ENCODE assay signal across 25 cellular contexts in genomic region chr20:11822116-11822794, GRCh38.
DNase-seq lines count a peak whose midpoint lies in the region; ATAC-seq, FAIRE-seq and TF ChIP-seq lines count a peak whose summit lies in the region.
"Had no signal": no experiment of that assay in that cellular context is flagged by ENCODE, and none has a peak within 500 bp of the region (broad histone marks: within the 10 kb centered on the region; RNA-seq: fewer than 3 reads in every experiment).

No MANE protein-coding gene starts in this region.

- TF ChIP-seq CTCF in fibroblast of the aortic adventitia (IDR thresholded peaks at IDR 0.05; ENCODE audit: insufficient read depth, low read length) (no peak), pancreas (IDR thresholded peaks at IDR 0.05) (no peak)

- H3K4me1 Mint-ChIP-seq in activated CD4-positive, alpha-beta memory T cell treated with anti-CD3 and anti-CD28 coated beads for 36 hours (ENCODE audit: low read depth), result no peaks in the 10 kb centered on the region
- H3K4me1 Mint-ChIP-seq: CD4-positive, CD25-positive, alpha-beta regulatory T cell had no signal

- H3K36me3 Mint-ChIP-seq in activated CD4-positive, alpha-beta memory T cell treated with anti-CD3 and anti-CD28 coated beads for 36 hours, result no peaks in the 10 kb centered on the region
- H3K36me3 Mint-ChIP-seq: CD4-positive, CD25-positive, alpha-beta regulatory T cell had no signal

- H3K27ac ChIP-seq in ACC112 (ENCODE audit: low read depth, low read length) (no peak overlapping the region), pancreas (no peak overlapping the region)

- H3K4me1 ChIP-seq in ACC112 (ENCODE audit: control insufficient read depth, insufficient read depth, low read length, unreplicated experiment) (no peaks in the 10 kb centered on the region), pancreas (peaks cover 8 to 13% (median 11%) of the 10 kb centered on the region in 3 donors)
- H3K4me1 ChIP-seq: BE2C had no signal

- H3K79me2 ChIP-seq in ACC112 (ENCODE audit: control insufficient read depth, insufficient read depth, low read length, unreplicated experiment), result no peaks in the 10 kb centered on the region

- no peak for FAIRE-seq in pancreas (lab: Jason Lieb, UNC)
- FAIRE-seq: GM12892, GM18507, HepG2 had no signal

- WGBS in pancreas, 2 donors, result 5 to 6% methylated on average over 3 of the region's 3 CpGs

- CTCF ChIA-PET in activated CD4-positive, alpha-beta memory T cell treated with anti-CD3 and anti-CD28 coated beads for 36 hours (lab: Charles Lee), result no interaction called here

- POLR2A ChIA-PET in activated CD4-positive, alpha-beta memory T cell treated with anti-CD3 and anti-CD28 coated beads for 36 hours (lab: Charles Lee), result no interaction called here

- peaks cover 2% of the 10 kb centered on the region for H3K9me3 Mint-ChIP-seq in activated CD4-positive, alpha-beta memory T cell treated with anti-CD3 and anti-CD28 coated beads for 36 hours

- ATAC-seq in pancreas (peak in 3 of 4 donors; percentile 41 to 84 (median 81)), HG02981 (IDR thresholded peaks at IDR 0.05; ENCODE audit: unreplicated experiment) (no peak)
- ATAC-seq: HCT116, HepG2, PC-3 had no signal

- H3K4me3 ChIP-seq in ACC112 (ENCODE audit: low read depth, low read length), result no peak overlapping the region
- H3K4me3 ChIP-seq in fibroblast of the aortic adventitia (ENCODE audit: low read depth, low read length), result no peak overlapping the region
- no peak overlapping the region for H3K4me3 ChIP-seq in pancreas

- no peak overlapping the region for H3K27ac Mint-ChIP-seq in activated CD4-positive, alpha-beta memory T cell treated with anti-CD3 and anti-CD28 coated beads for 36 hours
- H3K27ac Mint-ChIP-seq: CD4-positive, CD25-positive, alpha-beta regulatory T cell had no signal

- no peaks in the 10 kb centered on the region for H3K9me3 ChIP-seq in pancreas
- H3K9me3 ChIP-seq: BE2C had no signal

- DNase-seq in amniotic epithelial cell (ENCODE audit: low read depth) (peak; percentile 43), fibroblast of the aortic adventitia (ENCODE audit: low read depth) (peak; percentile 36), pancreas (no peak), NCI-H2029 (lab: John Stamatoyannopoulos, UW) (no peak), amniotic stem cell (lab: John Stamatoyannopoulos, UW) (no peak)
- no peak for DNase-seq in activated CD4-positive, alpha-beta memory T cell treated with anti-CD3 and anti-CD28 coated beads for 36 hours
- DNase-seq: 8988T; BE2C; CD4-positive, CD25-positive, alpha-beta regulatory T cell; DMS53; GOT3; KG1; NCI-H1417; NCI-H187 treated with DMSO at 0.1 percent for 48 hours; NCI-H345; NCI-H524 treated with DMSO at 0.1 percent for 48 hours; PC-3; RPMI8226; SHP77 treated with DMSO at 0.1 percent for 48 hours had no signal

- intact Hi-C loops in pancreas (cut with DNase I), result no loop called here
- intact Hi-C loops in activated CD4-positive, alpha-beta memory T cell treated with anti-CD3 and anti-CD28 coated beads for 36 hours (cut with micrococcal nuclease), result no loop called here

- no peak overlapping the region for H3K4me3 Mint-ChIP-seq in activated CD4-positive, alpha-beta memory T cell treated with anti-CD3 and anti-CD28 coated beads for 36 hours
- H3K4me3 Mint-ChIP-seq: CD4-positive, CD25-positive, alpha-beta regulatory T cell had no signal

- no peaks in the 10 kb centered on the region for H3K27me3 Mint-ChIP-seq in activated CD4-positive, alpha-beta memory T cell treated with anti-CD3 and anti-CD28 coated beads for 36 hours
- H3K27me3 Mint-ChIP-seq: CD4-positive, CD25-positive, alpha-beta regulatory T cell had no signal

- no peaks in the 10 kb centered on the region for H3K27me3 ChIP-seq in ACC112 (ENCODE audit: insufficient read depth, low read length)
- H3K27me3 ChIP-seq in pancreas, result no peaks in the 10 kb centered on the region
- H3K27me3 ChIP-seq: BE2C had no signal

- H3K36me3 ChIP-seq in ACC112 (ENCODE audit: insufficient read depth, low read length), result no peaks in the 10 kb centered on the region
- no peaks in the 10 kb centered on the region for H3K36me3 ChIP-seq in pancreas
- H3K36me3 ChIP-seq: BE2C had no signal

- peak overlapping the region; percentile 55 for H2AFZ ChIP-seq in ACC112 (ENCODE audit: low read length, unreplicated experiment)

Comparison
In these comparisons a context has a peak if more than half of its experiments do, and no peak if none do; other contexts are left out.
1. DNase-seq: peak in amniotic epithelial cell (single experiment) and fibroblast of the aortic adventitia (single experiment); none in pancreas (0 of 6), NCI-H2029 (single experiment), amniotic stem cell (single experiment) and activated CD4-positive, alpha-beta memory T cell treated with anti-CD3 and anti-CD28 coated beads for 36 hours (single experiment).